20 cellular contexts compared by ENCODE assay signal in the genomic region with DNA sequence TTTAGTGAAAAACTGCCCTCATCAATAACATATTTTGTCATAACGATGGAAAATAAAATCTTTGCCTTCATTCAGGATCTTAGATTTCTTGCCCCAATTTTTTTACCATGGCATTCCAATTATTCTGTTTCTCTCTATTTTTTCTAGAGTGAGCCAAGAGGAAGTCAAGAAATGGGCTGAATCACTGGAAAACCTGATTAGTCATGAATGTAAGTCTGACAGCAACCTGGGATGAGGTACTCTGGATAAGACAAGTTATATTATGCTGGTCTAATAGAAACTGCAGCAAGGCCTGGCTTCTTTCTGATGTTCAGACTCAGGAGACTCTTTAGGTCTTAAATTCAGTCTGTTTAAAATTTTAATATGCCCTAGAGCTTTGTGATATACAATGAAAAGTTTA. TPM values are rescaled to one million over a fixed set of nuclear protein-coding genes. Genes with fewer than 3 reads are reported as not detected.
DNase-seq lines count a peak whose midpoint lies in the region; ATAC-seq and TF ChIP-seq lines count a peak whose summit lies in the region.
"Had no signal": no experiment of that assay in that cellular context is flagged by ENCODE, and none has a peak within 500 bp of the region (broad histone marks: within the 10 kb centered on the region; RNA-seq: fewer than 3 reads in every experiment).

No MANE protein-coding gene starts in this region.

- TF ChIP-seq POLR2A in vagina (IDR thresholded peaks at IDR 0.05): no peak

- intact Hi-C loops in tibial artery (cut with DNase I; ENCODE audit: low total_unique reads): loop anchor here (5.0 kb wide), 2 partner anchors 100 to 240 kb away; no protein-coding TSS in a partner anchor
- intact Hi-C loops in vagina (cut with DNase I): loop anchor here (10.0 kb wide), 1 partner anchor 102 kb away; no protein-coding TSS in a partner anchor

- no peak for TF ChIP-seq CTCF in astrocyte of the cerebellum (IDR thresholded peaks at IDR 0.05; ENCODE audit: low read depth, low read length, missing control alignments)
- TF ChIP-seq CTCF in foreskin keratinocyte (conservative IDR thresholded peaks at IDR 0.05): no peak
- TF ChIP-seq CTCF in tibial artery (IDR thresholded peaks at IDR 0.05): no peak
- TF ChIP-seq CTCF in vagina (IDR thresholded peaks at IDR 0.05): no peak

- peak; percentile 42 for DNase-seq in HPDE6-E6E7 (ENCODE audit: extremely low spot score)
- DNase-seq in astrocyte of the cerebellum (ENCODE audit: low read depth): no peak
- DNase-seq in foreskin keratinocyte: peak; percentile 40 to 73
- no peak for DNase-seq in tibial artery
- no peak for DNase-seq in vagina (ENCODE audit: extremely low spot score in 2 of 2)
- DNase-seq: activated CD4-positive, alpha-beta T cell treated with anti-CD3 and anti-CD28 coated beads for 36 hours; activated CD8-positive, alpha-beta memory T cell treated with anti-CD3 and anti-CD28 coated beads, Interleukin-2, amount 50 U/mL, for 4 hours; activated gamma-delta T cell treated with Interleukin-2 at 50 U/mL for 16 hours; anterior cingulate cortex; DND-41; GOT3; NCI-H1694 treated with DMSO at 0.1 percent for 48 hours; NCI-H510A; posterior cingulate gyrus; spleen; transverse colon had no signal

- H3K36me3 ChIP-seq in tibial artery: peaks cover 7 to 12% (median 12%) of the 10 kb centered on the region in 3 donors
- no peaks in the 10 kb centered on the region for H3K36me3 ChIP-seq in vagina
- H3K36me3 ChIP-seq: spleen, transverse colon had no signal

- H3K27ac ChIP-seq in foreskin keratinocyte (peak overlapping the region; percentile 50), tibial artery (peak overlapping the region; percentile 16 to 56), vagina (no peak overlapping the region)
- H3K27ac ChIP-seq: C4-2B, spleen had no signal

- H3K9me3 ChIP-seq in tibial artery: no peaks in the 10 kb centered on the region
- H3K9me3 ChIP-seq in vagina: no peaks in the 10 kb centered on the region
- H3K9me3 ChIP-seq: spleen, transverse colon had no signal

- H3K4me3 ChIP-seq in astrocyte of the cerebellum (ENCODE audit: low read depth, low read length) (peak overlapping the region; percentile 63), tibial artery (no peak overlapping the region), vagina (no peak overlapping the region)
- H3K4me3 ChIP-seq: spleen, transverse colon had no signal

- H3K27me3 ChIP-seq in foreskin keratinocyte (no peaks in the 10 kb centered on the region), tibial artery (no peaks in the 10 kb centered on the region), vagina (no peaks in the 10 kb centered on the region)

- peaks cover 12% of the 10 kb centered on the region for H3K4me1 ChIP-seq in foreskin keratinocyte
- peaks cover 0 to 37% (median 4%) of the 10 kb centered on the region in 4 donors for H3K4me1 ChIP-seq in tibial artery
- no peaks in the 10 kb centered on the region for H3K4me1 ChIP-seq in vagina
- H3K4me1 ChIP-seq: spleen, transverse colon had no signal

- ATAC-seq in foreskin keratinocyte (peak; percentile 65), GM21619 (IDR thresholded peaks at IDR 0.05; ENCODE audit: unreplicated experiment) (no peak), HG02973 (IDR thresholded peaks at IDR 0.05; ENCODE audit: unreplicated experiment) (no peak)
- ATAC-seq: activated CD4-positive, alpha-beta T cell treated with anti-CD3 and anti-CD28 coated beads for 36 hours; stimulated activated effector memory CD8-positive, alpha-beta T cell treated with anti-CD3 and anti-CD28 coated beads, Interleukin-12 subunit alpha, Interleukin-12 subunit beta, amount 100 ng/mL, for 72 hours had no signal

- in situ Hi-C loops in astrocyte of the cerebellum (cut with HindIII; ENCODE audit: low sequenced_read_pairs): loop anchor here (5.0 to 10.0 kb wide), 4 partner anchors 105 to 242 kb away; a partner anchor contains a TSS

RNA-seq across cellular contexts. Expression of a gene that starts 3.5 kb away (rescaled TPM):
- total RNA-seq in foreskin keratinocyte: 0.28 and 0.31 TPM in 2 replicates
- 0.37 and 0.38 TPM in 2 replicates for polyA plus RNA-seq in foreskin keratinocyte
- 6.9 TPM for total RNA-seq in vagina
- total RNA-seq: activated CD4-positive, alpha-beta T cell treated with anti-CD3 and anti-CD28 coated beads for 36 hours had no signal

Comparison
In these comparisons a context has a peak if more than half of its experiments do, and no peak if none do; other contexts are left out.
1. DNase-seq: peak in HPDE6-E6E7 (single experiment) and foreskin keratinocyte (2 of 2); none in astrocyte of the cerebellum (single experiment), tibial artery (0 of 2) and vagina (0 of 2).